8 cellular contexts compared by ENCODE assay signal in the genomic region with DNA sequence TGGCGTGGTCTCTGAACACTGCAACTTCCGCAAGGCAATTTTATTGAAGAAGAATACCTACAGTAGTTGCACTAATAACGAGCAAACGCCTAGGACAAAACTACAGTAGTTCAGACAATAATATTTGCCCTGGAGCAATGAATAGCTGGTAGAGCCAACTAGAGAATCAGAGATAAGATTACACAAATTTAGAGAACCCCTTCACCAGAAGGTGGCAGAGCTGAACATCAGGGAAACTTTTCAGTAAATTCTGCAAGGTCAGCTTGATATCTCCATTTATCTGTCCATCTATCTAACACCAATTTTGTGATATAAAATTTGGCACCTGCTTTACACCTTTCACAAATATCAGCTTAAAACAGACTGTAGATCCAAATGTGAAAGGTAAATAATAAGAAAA. TPM values are rescaled to one million over a fixed set of nuclear protein-coding genes. Genes with fewer than 3 reads are reported as not detected.
DNase-seq lines count a peak whose midpoint lies in the region; FAIRE-seq and TF ChIP-seq lines count a peak whose summit lies in the region.

No MANE protein-coding gene starts in this region.

- 33% methylated on average over 4 of the region's 4 CpGs for WGBS in SK-N-SH (ENCODE audit: low lambda C conversion rate)

- no peaks in the 10 kb centered on the region for H3K9me2 ChIP-seq in SK-N-SH

- TF ChIP-seq CTCF in C4-2B (conservative IDR thresholded peaks at IDR 0.05) (peak; percentile 65), LNCAP (IDR thresholded peaks at IDR 0.05) (peak; percentile 68), SK-N-SH (IDR thresholded peaks at IDR 0.05) (peak; percentile 54)

- H3K79me2 ChIP-seq in SK-N-SH (ENCODE audit: insufficient read depth), result no peaks in the 10 kb centered on the region

- no peak overlapping the region for H3K27ac ChIP-seq in C4-2B
- H3K27ac ChIP-seq in SK-N-SH (ENCODE audit: low read depth in 2 of 2, low read length in 1 of 2), result no peak overlapping the region

- TF ChIP-seq RAD21 in SK-N-SH (IDR thresholded peaks at IDR 0.05; ENCODE audit: low read length), result peak; percentile 64

- no peaks in the 10 kb centered on the region for H3K36me3 ChIP-seq in SK-N-SH (replicated peaks in 1 of 2; ENCODE audit: control insufficient read depth in 1 of 2, insufficient read depth in 2 of 2, low read length in 1 of 2)

- H3K4me2 ChIP-seq in SK-N-SH, result no peak overlapping the region

- FAIRE-seq in RCC 7860 (lab: Jason Lieb, UNC), result no peak

- no peak overlapping the region for H3K9ac ChIP-seq in SK-N-SH

- no peaks in the 10 kb centered on the region for H3F3A ChIP-seq in SK-N-SH (replicated peaks; ENCODE audit: insufficient read depth)

- no peak overlapping the region for H3K4me3 ChIP-seq in SK-N-SH (ENCODE audit: low read depth in 2 of 2, low read length in 1 of 2)

- no peak for DNase-seq in SK-N-SH
- DNase-seq in iris pigment epithelial cell (ENCODE audit: low read depth), result peak; percentile 27
- no peak for DNase-seq in GOT3 (lab: John Stamatoyannopoulos, UW)
- no peak for DNase-seq in activated gamma-delta T cell (lab: John Stamatoyannopoulos, UW)
- DNase-seq in RCC 7860 (ENCODE audit: low spot score), result no peak
- no peak for DNase-seq in NCI-H510A (lab: John Stamatoyannopoulos, UW)

- CTCF ChIA-PET in SK-N-SH (lab: Yijun Ruan, JAX), result interaction anchor here (0.7 to 1.6 kb wide), 13 partner anchors 11 to 646 kb away, joined by 3 to 19 read pairs (median 4); no protein-coding TSS in a partner anchor

- H4K20me1 ChIP-seq in SK-N-SH (ENCODE audit: insufficient read depth), result no peaks in the 10 kb centered on the region

- H3K9me3 ChIP-seq in SK-N-SH, result no peaks in the 10 kb centered on the region

- no peak for TF ChIP-seq EP300 in SK-N-SH (IDR thresholded peaks at IDR 0.05; ENCODE audit: borderline replicate concordance in 1 of 2, low read depth in 1 of 2, low read length in 1 of 2)

- no peaks in the 10 kb centered on the region; a peak in 2 of 4 replicates for H3K4me1 ChIP-seq in SK-N-SH (ENCODE audit: control insufficient read depth in 1 of 2, insufficient read depth in 2 of 2, low read depth in 1 of 2, low read length in 1 of 2)

- no peak overlapping the region for H2AFZ ChIP-seq in SK-N-SH (ENCODE audit: low read depth)

- H3K27me3 ChIP-seq in SK-N-SH (ENCODE audit: insufficient read depth), result no peaks in the 10 kb centered on the region

- POLR2A ChIA-PET in SK-N-SH (lab: Yijun Ruan, JAX), result no interaction called here

TF ChIP-seq in SK-N-SH, 30 proteins besides CTCF, POLR2A, EP300 and RAD21:
- TF ChIP-seq GATA2 (CRISPR knock-in tag; IDR thresholded peaks at IDR 0.05) (peak; percentile 11; the same call in 1 of the 2 replicates), ELF1 (IDR thresholded peaks at IDR 0.05) (no peak), EZH2phosphoT487 (IDR thresholded peaks at IDR 0.05; ENCODE audit: borderline replicate concordance, low read depth) (no peak), SMC3 (IDR thresholded peaks at IDR 0.05; ENCODE audit: low read depth, low read length) (peak; percentile 54), SIN3A (IDR thresholded peaks at IDR 0.05; ENCODE audit: borderline replicate concordance, low read depth, low read length) (no peak), TEAD4 (IDR thresholded peaks at IDR 0.05; ENCODE audit: borderline replicate concordance, insufficient read depth) (no peak), RXRA (IDR thresholded peaks at IDR 0.05; ENCODE audit: borderline replicate concordance, low read depth) (no peak), RCOR1 (IDR thresholded peaks at IDR 0.05; ENCODE audit: low read length) (no peak), GABPA (IDR thresholded peaks at IDR 0.05; ENCODE audit: low read depth) (no peak), FOXJ3 (CRISPR knock-in tag; IDR thresholded peaks at IDR 0.05) (no peak)
- TF ChIP-seq, protein P1, sequence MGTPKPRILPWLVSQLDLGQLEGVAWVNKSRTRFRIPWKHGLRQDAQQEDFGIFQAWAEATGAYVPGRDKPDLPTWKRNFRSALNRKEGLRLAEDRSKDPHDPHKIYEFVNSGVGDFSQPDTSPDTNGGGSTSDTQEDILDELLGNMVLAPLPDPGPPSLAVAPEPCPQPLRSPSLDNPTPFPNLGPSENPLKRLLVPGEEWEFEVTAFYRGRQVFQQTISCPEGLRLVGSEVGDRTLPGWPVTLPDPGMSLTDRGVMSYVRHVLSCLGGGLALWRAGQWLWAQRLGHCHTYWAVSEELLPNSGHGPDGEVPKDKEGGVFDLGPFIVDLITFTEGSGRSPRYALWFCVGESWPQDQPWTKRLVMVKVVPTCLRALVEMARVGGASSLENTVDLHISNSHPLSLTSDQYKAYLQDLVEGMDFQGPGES (IDR thresholded peaks at IDR 0.05; ENCODE audit: low read depth, low read length), result no peak
- TF ChIP-seq, protein P2, sequence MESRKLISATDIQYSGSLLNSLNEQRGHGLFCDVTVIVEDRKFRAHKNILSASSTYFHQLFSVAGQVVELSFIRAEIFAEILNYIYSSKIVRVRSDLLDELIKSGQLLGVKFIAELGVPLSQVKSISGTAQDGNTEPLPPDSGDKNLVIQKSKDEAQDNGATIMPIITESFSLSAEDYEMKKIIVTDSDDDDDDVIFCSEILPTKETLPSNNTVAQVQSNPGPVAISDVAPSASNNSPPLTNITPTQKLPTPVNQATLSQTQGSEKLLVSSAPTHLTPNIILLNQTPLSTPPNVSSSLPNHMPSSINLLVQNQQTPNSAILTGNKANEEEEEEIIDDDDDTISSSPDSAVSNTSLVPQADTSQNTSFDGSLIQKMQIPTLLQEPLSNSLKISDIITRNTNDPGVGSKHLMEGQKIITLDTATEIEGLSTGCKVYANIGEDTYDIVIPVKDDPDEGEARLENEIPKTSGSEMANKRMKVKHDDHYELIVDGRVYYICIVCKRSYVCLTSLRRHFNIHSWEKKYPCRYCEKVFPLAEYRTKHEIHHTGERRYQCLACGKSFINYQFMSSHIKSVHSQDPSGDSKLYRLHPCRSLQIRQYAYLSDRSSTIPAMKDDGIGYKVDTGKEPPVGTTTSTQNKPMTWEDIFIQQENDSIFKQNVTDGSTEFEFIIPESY (IDR thresholded peaks at IDR 0.05; ENCODE audit: borderline replicate concordance, low read depth), result no peak

RNA-seq across cellular contexts. Expression of a gene that starts 43.8 kb away (rescaled TPM):
- not detected in 2 replicates for polyA plus RNA-seq in SK-N-SH (2012; rRNA removed)
- not detected in 2 replicates for polyA plus RNA-seq in SK-N-SH (2012; cell fraction: cytosol; rRNA removed)
- not detected in 2 replicates for polyA plus RNA-seq in SK-N-SH (2012; cell fraction: nucleus; rRNA removed)
